Comparison of ENCODE assay signal across 9 cellular contexts in the genomic region with DNA sequence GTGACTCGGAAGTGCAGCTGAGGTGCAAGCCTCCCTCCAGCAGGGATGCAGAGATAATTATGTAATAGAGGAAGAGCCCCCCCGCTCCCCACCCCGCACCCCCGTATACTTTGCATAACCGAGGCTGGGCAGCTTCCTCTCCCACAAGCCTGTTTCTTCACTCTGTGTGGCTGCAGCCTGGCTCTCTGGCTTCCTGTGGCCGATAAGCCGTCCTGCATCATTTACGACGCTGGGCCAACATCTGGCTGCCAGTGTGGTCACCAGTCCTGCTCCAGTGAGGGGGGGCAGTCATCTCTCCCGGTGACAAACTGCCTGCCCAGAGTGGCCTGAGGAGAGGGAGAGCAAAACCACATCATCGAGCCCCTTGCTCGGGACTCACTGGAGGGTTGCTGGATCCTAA. TPM values are rescaled to one million over a fixed set of nuclear protein-coding genes. Genes with fewer than 3 reads are reported as not detected.
A peak's percentile ranks its signal among the peaks of the same experiment; 100 is the strongest.
DNase-seq lines count a peak whose midpoint lies in the region; ATAC-seq, FAIRE-seq and TF ChIP-seq lines count a peak whose summit lies in the region.
"Had no signal": no experiment of that assay in that cellular context is flagged by ENCODE, and none has a peak within 500 bp of the region (broad histone marks: within the 10 kb centered on the region; RNA-seq: fewer than 3 reads in every experiment).

No MANE protein-coding gene starts in this region.

- intact Hi-C loops in posterior vena cava (cut with DNase I), result no loop called here

- CTCF ChIA-PET in GM10248 (lab: Yijun Ruan, JAX), result no interaction called here
- CTCF ChIA-PET in RWPE1 (lab: Yijun Ruan, JAX), result no interaction called here

- no peak overlapping the region for H3K27ac ChIP-seq in RWPE1

- POLR2A ChIA-PET in GM10248 (lab: Yijun Ruan, JAX), result no interaction called here
- POLR2A ChIA-PET in RWPE1 (lab: Yijun Ruan, JAX; ENCODE audit: low non-redundant PET), result no interaction called here

- peak; percentile 78 for DNase-seq in GM10248 (ENCODE audit: extremely low spot score)
- DNase-seq in HTR-8/SVneo (ENCODE audit: insufficient read length, low spot score), result peak; percentile 62
- peak; percentile 22 to 67 for DNase-seq in cardiac fibroblast (ENCODE audit: low read depth in 2 of 2)
- DNase-seq in posterior vena cava (ENCODE audit: low spot score), result peak; percentile 91
- DNase-seq in RWPE1 (ENCODE audit: low spot score), result no peak
- no peak for DNase-seq in activated T-cell treated with anti-CD3 and anti-CD28 coated beads for 4 hours
- DNase-seq in NCI-H82 (lab: John Stamatoyannopoulos, UW), result no peak

- TF ChIP-seq CTCF in GM10248 (IDR thresholded peaks at IDR 0.05; ENCODE audit: control extremely low read depth, extremely low read depth, low read depth, missing control alignments), result no peak
- TF ChIP-seq CTCF in cardiac fibroblast (IDR thresholded peaks at IDR 0.05; ENCODE audit: low read depth, low read length), result no peak
- no peak for TF ChIP-seq CTCF in RWPE1 (conservative IDR thresholded peaks at IDR 0.05; ENCODE audit: low read depth)

- FAIRE-seq in HTR-8/SVneo (lab: Jason Lieb, UNC), result no peak

- no peak overlapping the region for H3K4me3 ChIP-seq in cardiac fibroblast (replicated peaks in 1 of 2; ENCODE audit: low read depth in 2 of 2, low read length in 2 of 2)
- H3K4me3 ChIP-seq: skin epidermis had no signal

- ATAC-seq in GM21526 (IDR thresholded peaks at IDR 0.05; ENCODE audit: low FRiP score, unreplicated experiment), result peak; percentile 79

RNA-seq across cellular contexts. Expression of gene RBM38, which starts 59.2 kb away (rescaled TPM):
- total RNA-seq in posterior vena cava, result 10 to 100 TPM; 26.5 to 32.7 TPM

Comparison
In these comparisons a context has a peak if more than half of its experiments do, and no peak if none do; other contexts are left out.
1. DNase-seq: peak in GM10248 (single experiment), HTR-8/SVneo (single experiment), cardiac fibroblast (2 of 2) and posterior vena cava (single experiment); none in RWPE1 (single experiment), activated T-cell treated with anti-CD3 and anti-CD28 coated beads for 4 hours (single experiment) and NCI-H82 (single experiment).